In the genomic region with DNA sequence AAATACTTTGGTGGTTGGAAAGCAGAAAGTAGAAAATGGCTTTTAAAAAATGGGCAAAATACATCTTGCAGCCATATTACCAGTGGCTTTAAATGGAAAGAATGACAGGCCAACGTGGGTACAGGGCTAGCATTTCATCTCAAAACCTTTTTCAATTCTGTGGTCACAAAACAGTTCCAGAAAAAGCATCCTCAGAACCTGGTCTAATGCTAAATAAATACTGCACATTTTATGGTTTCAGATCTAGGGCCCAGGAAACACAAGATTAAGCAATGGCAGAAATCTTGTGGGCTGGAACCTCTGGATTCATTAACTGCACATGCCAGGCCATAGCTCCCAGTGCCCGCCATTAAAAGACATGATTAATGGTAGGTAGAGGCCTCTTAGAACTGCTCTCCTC, we compare ENCODE assay signal across 31 cellular contexts.
"Had no signal": no experiment of that assay in that cellular context is flagged by ENCODE, and none has a peak within 500 bp of the region (broad histone marks: within the 10 kb centered on the region; RNA-seq: fewer than 3 reads in every experiment).

No MANE protein-coding gene starts in this region.

- H3K4me3 ChIP-seq: breast epithelium, cardiac muscle cell, colonic mucosa, esophagus squamous epithelium, gastroesophageal sphincter had no signal

- H3K36me3 ChIP-seq: breast epithelium, cardiac muscle cell, colonic mucosa, esophagus squamous epithelium, gastroesophageal sphincter, WERI-Rb-1 had no signal

- H3K27me3 Mint-ChIP-seq: activated B cell treated with CpG ODN at 0.5 μM for 24 hours; activated T-cell treated with anti-CD3 and anti-CD28 coated beads, Interleukin-2, amount 50 U/mL, for 24 hours; brain had no signal

- DNase-seq: activated B cell treated with CpG ODN at 0.5 μM for 24 hours; activated CD4-positive, alpha-beta memory T cell treated with anti-CD3 and anti-CD28 coated beads, Interleukin-2, amount 10 ng/mL, durations not matched to agents 7 days and 5 days; activated CD4-positive, alpha-beta T cell treated with anti-CD3 and anti-CD28 coated beads for 36 hours; activated CD4-positive, alpha-beta T cell treated with anti-CD3 and anti-CD28 coated beads, Interleukin-2, amount 10 ng/mL, durations not matched to agents 7 days and 5 days; activated CD4-positive, alpha-beta T cell treated with anti-CD3 and anti-CD28 coated beads, Interleukin-2, amount 50 U/mL, for 4 hours; activated CD8-positive, alpha-beta memory T cell treated with anti-CD3 and anti-CD28 coated beads, Interleukin-2, amount 50 U/mL, for 48 hours; activated gamma-delta T cell treated with Interleukin-2 at 50 U/mL for 16 hours; activated naive CD4-positive, alpha-beta T cell treated with anti-CD3 and anti-CD28 coated beads, Interleukin-2, amount 50 U/mL, for 16 hours; activated naive CD4-positive, alpha-beta T cell treated with Interleukin-2 at 50 U/mL for 16 hours; activated T-cell treated with anti-CD3 and anti-CD28 coated beads for 4 hours; activated T-cell treated with anti-CD3 and anti-CD28 coated beads, Interleukin-2, amount 50 U/mL, for 24 hours; activated T-cell treated with anti-CD3 and anti-CD28 coated beads, Interleukin-2, amount 50 U/mL, for 72 hours; amniotic stem cell; anterior cingulate cortex; central memory CD4-positive, alpha-beta T cell; cerebellar nuclear complex; colonic mucosa; effector CD8-positive, alpha-beta T cell; esophagus squamous epithelium; foreskin melanocyte; T-helper 1 cell; T-helper 17 cell; T1000; WERI-Rb-1 had no signal

- H3K4me1 ChIP-seq: breast epithelium, colonic mucosa, esophagus squamous epithelium had no signal

- H3K27ac ChIP-seq: breast epithelium, cardiac muscle cell, colonic mucosa, epithelial cell of prostate, esophagus squamous epithelium, gastroesophageal sphincter, WERI-Rb-1 had no signal

- H3K27me3 ChIP-seq: breast epithelium, cardiac muscle cell, colonic mucosa, esophagus squamous epithelium, gastroesophageal sphincter had no signal

- H3K9me3 Mint-ChIP-seq: activated B cell treated with CpG ODN at 0.5 μM for 24 hours; activated CD4-positive, alpha-beta memory T cell treated with anti-CD3 and anti-CD28 coated beads, Interleukin-2, amount 10 ng/mL, durations not matched to agents 7 days and 5 days; activated CD4-positive, alpha-beta T cell treated with anti-CD3 and anti-CD28 coated beads, Interleukin-2, amount 10 ng/mL, durations not matched to agents 7 days and 5 days; activated T-cell treated with anti-CD3 and anti-CD28 coated beads, Interleukin-2, amount 50 U/mL, for 24 hours; T-helper 2 cell treated with Interferon-gamma antibody and Interleukin-4, amounts not matched to agents 5 μg/mL and 100 μg/mL, for 36 hours had no signal

- H3K36me3 Mint-ChIP-seq: activated naive CD8-positive, alpha-beta T cell; brain had no signal

- H3K4me3 Mint-ChIP-seq: activated B cell treated with CpG ODN at 0.5 μM for 24 hours; activated CD4-positive, alpha-beta memory T cell treated with anti-CD3 and anti-CD28 coated beads, Interleukin-2, amount 10 ng/mL, durations not matched to agents 7 days and 5 days; activated CD4-positive, alpha-beta T cell treated with anti-CD3 and anti-CD28 coated beads for 36 hours; activated CD4-positive, alpha-beta T cell treated with anti-CD3 and anti-CD28 coated beads, Interleukin-2, amount 10 ng/mL, durations not matched to agents 7 days and 5 days; activated naive CD8-positive, alpha-beta T cell; activated T-cell treated with anti-CD3 and anti-CD28 coated beads, Interleukin-2, amount 50 U/mL, for 24 hours; activated T-cell treated with anti-CD3 and anti-CD28 coated beads, Interleukin-2, amount 50 U/mL, for 72 hours; brain; T-helper 17 cell; T-helper 2 cell treated with Interferon-gamma antibody and Interleukin-4, amounts not matched to agents 5 μg/mL and 100 μg/mL, for 36 hours had no signal

- H3K4me1 Mint-ChIP-seq: activated B cell treated with CpG ODN at 0.5 μM for 24 hours; activated CD4-positive, alpha-beta memory T cell treated with anti-CD3 and anti-CD28 coated beads, Interleukin-2, amount 10 ng/mL, durations not matched to agents 7 days and 5 days; activated CD4-positive, alpha-beta T cell treated with anti-CD3 and anti-CD28 coated beads for 36 hours; activated CD4-positive, alpha-beta T cell treated with anti-CD3 and anti-CD28 coated beads, Interleukin-2, amount 10 ng/mL, durations not matched to agents 7 days and 5 days had no signal

- H3K27ac Mint-ChIP-seq: activated B cell treated with CpG ODN at 0.5 μM for 24 hours; activated CD4-positive, alpha-beta memory T cell treated with anti-CD3 and anti-CD28 coated beads, Interleukin-2, amount 10 ng/mL, durations not matched to agents 7 days and 5 days; activated CD4-positive, alpha-beta T cell treated with anti-CD3 and anti-CD28 coated beads for 36 hours; activated CD4-positive, alpha-beta T cell treated with anti-CD3 and anti-CD28 coated beads, Interleukin-2, amount 10 ng/mL, durations not matched to agents 7 days and 5 days; activated naive CD8-positive, alpha-beta T cell; activated T-cell treated with anti-CD3 and anti-CD28 coated beads, Interleukin-2, amount 50 U/mL, for 24 hours; activated T-cell treated with anti-CD3 and anti-CD28 coated beads, Interleukin-2, amount 50 U/mL, for 72 hours; brain; T-helper 17 cell; T-helper 2 cell treated with Interferon-gamma antibody and Interleukin-4, amounts not matched to agents 5 μg/mL and 100 μg/mL, for 36 hours had no signal

- H3K9me3 ChIP-seq: breast epithelium, colonic mucosa, esophagus squamous epithelium, gastroesophageal sphincter had no signal
